In the genomic region with DNA sequence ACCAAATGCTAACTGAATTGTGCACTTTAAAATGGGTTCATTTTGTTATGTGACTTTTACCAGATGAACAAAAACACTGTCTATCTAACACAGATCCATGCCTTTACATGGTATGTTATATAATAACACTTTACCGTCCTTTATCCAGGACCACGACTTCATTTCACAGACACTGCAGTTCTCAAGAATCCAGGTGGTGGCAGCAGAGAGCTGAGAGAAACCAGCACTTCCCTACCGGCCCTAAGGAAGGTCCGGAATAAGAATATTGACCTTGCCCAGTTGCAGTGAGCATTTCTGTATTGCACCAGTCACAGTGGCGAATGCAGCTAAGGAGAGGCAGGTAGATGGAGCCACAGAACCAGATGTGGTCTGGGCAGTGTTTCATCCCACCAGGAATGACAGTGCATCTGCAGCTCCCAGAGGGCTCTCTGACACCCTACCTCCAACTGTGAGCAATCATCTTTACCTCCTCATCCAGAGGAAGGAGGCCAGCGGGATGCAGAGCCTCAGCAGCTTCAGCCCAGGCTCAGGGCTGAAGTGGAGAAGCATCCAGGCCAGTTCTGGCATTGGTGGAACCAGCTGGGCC, we compare ENCODE assay signal across 8 cellular contexts. TPM values are rescaled to one million over a fixed set of nuclear protein-coding genes. Genes with fewer than 3 reads are reported as not detected.
DNase-seq lines count a peak whose midpoint lies in the region; ATAC-seq, FAIRE-seq and TF ChIP-seq lines count a peak whose summit lies in the region.

No MANE protein-coding gene starts in this region.

- H2AFZ ChIP-seq in IMR-90 (replicated peaks; ENCODE audit: low read length, poor library complexity) = no peak overlapping the region

- intact Hi-C loops in IMR-90 (cut with micrococcal nuclease) (loop anchor here (1.0 to 2.0 kb wide), 2 partner anchors 96 to 176 kb away; no protein-coding TSS in a partner anchor), body of pancreas (cut with DNase I) (loop anchor here (10.0 kb wide), 1 partner anchor 178 kb away; no protein-coding TSS in a partner anchor), kidney (cut with DNase I) (loop anchor here (10.0 kb wide), 1 partner anchor 98 kb away; a partner anchor contains a TSS)

- no peak overlapping the region for H3K18ac ChIP-seq in IMR-90 (ENCODE audit: low read depth, low read length)

- H2BK15ac ChIP-seq in IMR-90 (ENCODE audit: low read depth, low read length) = no peak overlapping the region

- H3K79me1 ChIP-seq in IMR-90 (ENCODE audit: low read depth in 1 of 2, low read length in 2 of 2) = no peaks in the 10 kb centered on the region

- H3K4me1 Mint-ChIP-seq in stimulated activated effector memory CD8-positive, alpha-beta T cell treated with anti-CD3 and anti-CD28 coated beads, Interleukin-12 subunit alpha, Interleukin-12 subunit beta, amount 100 ng/mL, for 72 hours = peaks cover 10% of the 10 kb centered on the region

- TF ChIP-seq POLR2A in IMR-90 (IDR thresholded peaks at IDR 0.05; ENCODE audit: low read depth, low read length) (no peak), body of pancreas (IDR thresholded peaks at IDR 0.05) (no peak)

- H3K9ac ChIP-seq in IMR-90 (ENCODE audit: low read depth, low read length) = no peak overlapping the region
- no peak overlapping the region for H3K9ac ChIP-seq in kidney (ENCODE audit: low read length in 2 of 2)

- DNase-seq in IMR-90 = peak; percentile 50
- peak; percentile 70 for DNase-seq in RPMI8226
- peak; percentile 65 to 76 (median 68) for DNase-seq in body of pancreas
- no peak for DNase-seq in kidney
- peak; percentile 21 to 68 for DNase-seq in stimulated activated effector memory CD8-positive, alpha-beta T cell treated with anti-CD3 and anti-CD28 coated beads, Interleukin-12 subunit alpha, Interleukin-12 subunit beta, amount 100 ng/mL, for 72 hours (ENCODE audit: low spot score in 2 of 2)
- DNase-seq in middle frontal gyrus (ENCODE audit: extremely low spot score, low spot score) = no peak

- H3K9me1 ChIP-seq in IMR-90 (ENCODE audit: insufficient read depth, low read length) = no peaks in the 10 kb centered on the region

- in situ Hi-C loops in IMR-90 (cut with MboI; ENCODE audit: low sequenced_read_pairs) = loop anchor here (10.0 kb wide), 1 partner anchor 178 kb away; no protein-coding TSS in a partner anchor

- CTCF ChIA-PET in IMR-90 (lab: Yijun Ruan, JAX) = interaction anchor here (0.9 to 1.8 kb wide), 9 partner anchors 10 to 258 kb away, joined by 3 to 18 read pairs (median 5); no protein-coding TSS in a partner anchor

- peak overlapping the region; percentile 11 for H2AK9ac ChIP-seq in IMR-90 (replicated peaks; ENCODE audit: low read depth, low read length, poor library complexity)

- no peak overlapping the region for H4K5ac ChIP-seq in IMR-90 (ENCODE audit: low read depth, low read length)

- H3K4me2 ChIP-seq in DOHH2 (ENCODE audit: low read length) (no peak overlapping the region), IMR-90 (ENCODE audit: low read depth, low read length) (no peak overlapping the region)

- H3K14ac ChIP-seq in IMR-90 (replicated peaks; ENCODE audit: low read depth, low read length) = no peak overlapping the region

- no peaks in the 10 kb centered on the region for H4K20me1 ChIP-seq in DOHH2 (ENCODE audit: control insufficient read depth, insufficient read depth, low read depth, low read length)
- no peaks in the 10 kb centered on the region for H4K20me1 ChIP-seq in IMR-90 (ENCODE audit: insufficient read depth, low read length)

- H2BK5ac ChIP-seq in IMR-90 (ENCODE audit: low read depth, low read length, poor library complexity, severe bottlenecking) = no peak overlapping the region

- no peaks in the 10 kb centered on the region for H3K9me3 Mint-ChIP-seq in stimulated activated effector memory CD8-positive, alpha-beta T cell treated with anti-CD3 and anti-CD28 coated beads, Interleukin-12 subunit alpha, Interleukin-12 subunit beta, amount 100 ng/mL, for 72 hours

- H3K4me3 Mint-ChIP-seq in stimulated activated effector memory CD8-positive, alpha-beta T cell treated with anti-CD3 and anti-CD28 coated beads, Interleukin-12 subunit alpha, Interleukin-12 subunit beta, amount 100 ng/mL, for 72 hours = no peak overlapping the region

- H3K4me1 ChIP-seq in DOHH2 (ENCODE audit: control insufficient read depth, low read length) (peaks cover 11% of the 10 kb centered on the region), IMR-90 (ENCODE audit: control insufficient read depth, insufficient read depth, low read length) (peaks cover 4% of the 10 kb centered on the region; the same call in 1 of the 2 replicates), body of pancreas (peaks cover 9% of the 10 kb centered on the region), kidney (ENCODE audit: control insufficient read depth in 1 of 2, insufficient read depth in 1 of 2, low read depth in 1 of 2, low read length in 2 of 2) (peaks cover 0 to 8% of the 10 kb centered on the region in 2 donors)

- peak; percentile 25 for FAIRE-seq in kidney (lab: Jason Lieb, UNC)

- dilution Hi-C loops in IMR-90 (cut with HindIII; ENCODE audit: low sequenced_read_pairs, unreplicated experiment) = no loop called here

- peak; percentile 84 for TF ChIP-seq RAD21 in IMR-90 (IDR thresholded peaks at IDR 0.05; ENCODE audit: low read length)

- no peak overlapping the region for H3K56ac ChIP-seq in IMR-90 (ENCODE audit: extremely low read depth, insufficient read depth, low read length)

- H3K9me2 ChIP-seq in DOHH2 (replicated peaks; ENCODE audit: control insufficient read depth, low read length) = no peaks in the 10 kb centered on the region

- no peak overlapping the region for H2AK5ac ChIP-seq in IMR-90 (ENCODE audit: low read depth, low read length)

- peak; percentile 94 for TF ChIP-seq CTCF in DOHH2 (IDR thresholded peaks at IDR 0.05; ENCODE audit: low read depth, low read length, poor library complexity, severe bottlenecking)
- TF ChIP-seq CTCF in IMR-90 (conservative IDR thresholded peaks at IDR 0.05; ENCODE audit: low read depth, low read length) = peak; percentile 88
- TF ChIP-seq CTCF in body of pancreas (IDR thresholded peaks at IDR 0.05) = peak; percentile 55 to 83 (median 81)
- TF ChIP-seq CTCF in kidney (IDR thresholded peaks at IDR 0.05; ENCODE audit: borderline replicate concordance, extremely low read depth, insufficient read depth) = peak; percentile 85

- H3K4me3 ChIP-seq in DOHH2 (ENCODE audit: low read length) (no peak overlapping the region), IMR-90 (ENCODE audit: insufficient read depth, low read depth, low read length) (no peak overlapping the region), body of pancreas (no peak overlapping the region), kidney (ENCODE audit: low read length in 2 of 2) (no peak overlapping the region)

- no peak overlapping the region for H4K91ac ChIP-seq in IMR-90 (ENCODE audit: insufficient read depth, low read depth, low read length)

- no peak overlapping the region for H2BK20ac ChIP-seq in IMR-90 (ENCODE audit: low read depth, low read length)

- H3K27ac Mint-ChIP-seq in stimulated activated effector memory CD8-positive, alpha-beta T cell treated with anti-CD3 and anti-CD28 coated beads, Interleukin-12 subunit alpha, Interleukin-12 subunit beta, amount 100 ng/mL, for 72 hours = no peak overlapping the region

- POLR2A ChIA-PET in IMR-90 (lab: Charles Lee; ENCODE audit: unreplicated experiment) = no interaction called here

- H3K36me3 Mint-ChIP-seq in stimulated activated effector memory CD8-positive, alpha-beta T cell treated with anti-CD3 and anti-CD28 coated beads, Interleukin-12 subunit alpha, Interleukin-12 subunit beta, amount 100 ng/mL, for 72 hours = peaks cover 6% of the 10 kb centered on the region

- no CpG with 5 or more reads among the region's 6 CpGs for WGBS in IMR-90 (ENCODE audit: extremely low coverage in 2 of 2, insufficient read length in 1 of 2), 2 experiments
- 10 to 23% methylated on average over 6 of the region's 6 CpGs for WGBS in body of pancreas, 2 donors

- H4K8ac ChIP-seq in IMR-90 (ENCODE audit: low read depth in 2 of 2, low read length in 2 of 2) = no peak overlapping the region

- H3K36me3 ChIP-seq in DOHH2 (ENCODE audit: control insufficient read depth, low read length) = no peaks in the 10 kb centered on the region
- no peaks in the 10 kb centered on the region for H3K36me3 ChIP-seq in IMR-90 (ENCODE audit: control insufficient read depth, insufficient read depth, low read length)
- no peaks in the 10 kb centered on the region for H3K36me3 ChIP-seq in body of pancreas (replicated peaks in 1 of 2; ENCODE audit: insufficient read depth in 1 of 2, low read depth in 2 of 2)
- no peaks in the 10 kb centered on the region for H3K36me3 ChIP-seq in kidney (ENCODE audit: control insufficient read depth in 1 of 2, insufficient read depth in 2 of 2, low read length in 2 of 2)

- peak; percentile 79 for ATAC-seq in IMR-90 (ENCODE audit: low read depth)
- ATAC-seq in body of pancreas = peak; percentile 46
- ATAC-seq in stimulated activated effector memory CD8-positive, alpha-beta T cell treated with anti-CD3 and anti-CD28 coated beads, Interleukin-12 subunit alpha, Interleukin-12 subunit beta, amount 100 ng/mL, for 72 hours = no peak
- ATAC-seq in GM18867 (IDR thresholded peaks at IDR 0.05; ENCODE audit: unreplicated experiment) = no peak

- H3K27me3 ChIP-seq in DOHH2 (ENCODE audit: control insufficient read depth, low read length) (no peaks in the 10 kb centered on the region), IMR-90 (ENCODE audit: control insufficient read depth, insufficient read depth, low read length) (no peaks in the 10 kb centered on the region), body of pancreas (no peaks in the 10 kb centered on the region)

- H3K27ac ChIP-seq in DOHH2 (ENCODE audit: low read depth, low read length) (no peak overlapping the region), IMR-90 (ENCODE audit: insufficient read depth, low read length) (no peak overlapping the region), body of pancreas (no peak overlapping the region), kidney (ENCODE audit: low read depth in 2 of 2, low read length in 2 of 2) (no peak overlapping the region)

- H3K9me3 ChIP-seq in DOHH2 (ENCODE audit: control insufficient read depth, insufficient read depth, low read length) (no peaks in the 10 kb centered on the region), IMR-90 (ENCODE audit: control insufficient read depth, insufficient read depth, low read length) (no peaks in the 10 kb centered on the region), body of pancreas (no peaks in the 10 kb centered on the region), kidney (ENCODE audit: control insufficient read depth in 1 of 2, low read length in 2 of 2) (no peaks in the 10 kb centered on the region)

- H3K79me2 ChIP-seq in DOHH2 (ENCODE audit: control insufficient read depth, low read length) = no peaks in the 10 kb centered on the region

- BruUV-seq in IMR-90 (replicated peaks; lab: Mats Ljungman, UMichigan) = no TSS peak

- no peaks in the 10 kb centered on the region for H3F3A ChIP-seq in DOHH2 (ENCODE audit: control insufficient read depth, insufficient read depth)

- no peak overlapping the region for H3K4ac ChIP-seq in IMR-90 (ENCODE audit: low read depth, low read length)

- H2BK120ac ChIP-seq in IMR-90 (ENCODE audit: low read depth, low read length) = no peak overlapping the region

- no peak overlapping the region for H3K23ac ChIP-seq in IMR-90 (ENCODE audit: low read depth, low read length)

RNA-seq across cellular contexts. Expression of a gene that starts 44.6 kb away (rescaled TPM):
- total RNA-seq in IMR-90 (2012; rRNA removed) (4.8 and 5.6 TPM in 2 replicates), body of pancreas (10 to 100 TPM; 12.7 to 21.1 TPM), kidney (31.9 TPM)
- polyA plus RNA-seq in IMR-90 (2012; rRNA removed) (11.2 and 17.7 TPM in 2 replicates), kidney (ENCODE audit: insufficient read depth, low read depth, low replicate concordance) (23.0 TPM)
- 5.0 and 14.2 TPM in 2 replicates for polyA plus RNA-seq in IMR-90 (2012; cell fraction: cytosol; rRNA removed)
- 13.5 and 27.0 TPM in 2 replicates for polyA plus RNA-seq in IMR-90 (2012; cell fraction: nucleus; rRNA removed; ENCODE audit: low replicate concordance)

Comparison
In these comparisons a context has a peak if more than half of its experiments do, and no peak if none do; other contexts are left out.
1. ATAC-seq: peak in IMR-90 (single experiment) and body of pancreas (single experiment); none in stimulated activated effector memory CD8-positive, alpha-beta T cell treated with anti-CD3 and anti-CD28 coated beads, Interleukin-12 subunit alpha, Interleukin-12 subunit beta, amount 100 ng/mL, for 72 hours (single experiment) and GM18867 (single experiment).
2. DNase-seq: peak in IMR-90 (single experiment), RPMI8226 (single experiment), body of pancreas (4 of 4) and stimulated activated effector memory CD8-positive, alpha-beta T cell treated with anti-CD3 and anti-CD28 coated beads, Interleukin-12 subunit alpha, Interleukin-12 subunit beta, amount 100 ng/mL, for 72 hours (2 of 2); none in kidney (single experiment) and middle frontal gyrus (single experiment).
3. Peak in every context shown above with its lines, with median percentiles within 50 percentile points of each other: CTCF ChIP-seq.